Comparison of ENCODE assay signal across 1 cellular context in genomic region chr2:215692387-215693079, GRCh38.
TF ChIP-seq lines count a peak whose summit lies in the region.

No MANE protein-coding gene starts in this region.

TF ChIP-seq in HepG2, 621 proteins besides CTCF, POLR2A, EP300 and RAD21 (continued from another document and continues in another):
- TF ChIP-seq LBX2 (CRISPR knock-in tag; IDR thresholded peaks at IDR 0.05; ENCODE audit: borderline replicate concordance) (no peak), CBX5 (CRISPR knock-in tag; IDR thresholded peaks at IDR 0.05; ENCODE audit: borderline replicate concordance) (no peak), CBFB (CRISPR knock-in tag; IDR thresholded peaks at IDR 0.05) (no peak), SRF (IDR thresholded peaks at IDR 0.05; ENCODE audit: low read depth, low read length) (no peak), PAF1 (CRISPR knock-in tag; IDR thresholded peaks at IDR 0.05) (no peak), KAT7 (CRISPR knock-in tag; IDR thresholded peaks at IDR 0.05; ENCODE audit: borderline replicate concordance) (no peak), ZNF292 (CRISPR knock-in tag; IDR thresholded peaks at IDR 0.05; ENCODE audit: borderline replicate concordance, low read depth) (no peak), ZNF331 (CRISPR knock-in tag; IDR thresholded peaks at IDR 0.05) (no peak), FOXC1 (CRISPR knock-in tag; IDR thresholded peaks at IDR 0.05; ENCODE audit: borderline replicate concordance) (no peak), HNF4A (CRISPR knock-in tag; IDR thresholded peaks at IDR 0.05) (peak; percentile 69), ZSCAN20 (CRISPR knock-in tag; IDR thresholded peaks at IDR 0.05; ENCODE audit: borderline replicate concordance) (no peak), HMG20A (CRISPR knock-in tag; IDR thresholded peaks at IDR 0.05; ENCODE audit: borderline replicate concordance) (peak; percentile 70; the same call in 1 of the 2 replicates), HMG20B (CRISPR knock-in tag; conservative IDR thresholded peaks at IDR 0.05) (no peak), NR2C2 (CRISPR knock-in tag; IDR thresholded peaks at IDR 0.05; ENCODE audit: borderline replicate concordance) (peak; percentile 61; the same call in 1 of the 2 replicates), ZNF431 (CRISPR knock-in tag; IDR thresholded peaks at IDR 0.05; ENCODE audit: borderline replicate concordance, low read depth) (no peak), PPARG (CRISPR knock-in tag; conservative IDR thresholded peaks at IDR 0.05) (no peak; the same call in 1 of the 2 replicates), IRF2 (CRISPR knock-in tag; IDR thresholded peaks at IDR 0.05) (no peak), ZNF256 (CRISPR knock-in tag; conservative IDR thresholded peaks at IDR 0.05) (no peak), ZNF790 (CRISPR knock-in tag; IDR thresholded peaks at IDR 0.05; ENCODE audit: borderline replicate concordance) (no peak), PTBP1 (IDR thresholded peaks at IDR 0.05; ENCODE audit: low read depth, low read length, poor library complexity, severe bottlenecking) (no peak), TMF1 (CRISPR knock-in tag; IDR thresholded peaks at IDR 0.05; ENCODE audit: low read depth) (no peak), BCL6 (CRISPR knock-in tag; IDR thresholded peaks at IDR 0.05) (peak; percentile 51; the same call in 1 of the 2 replicates), NFKB2 (CRISPR knock-in tag; IDR thresholded peaks at IDR 0.05; ENCODE audit: borderline replicate concordance) (no peak), ZNF367 (CRISPR knock-in tag; IDR thresholded peaks at IDR 0.05; ENCODE audit: borderline replicate concordance) (no peak), ZMAT5 (CRISPR knock-in tag; IDR thresholded peaks at IDR 0.05; ENCODE audit: borderline replicate concordance, low read depth) (no peak), TBX2 (CRISPR knock-in tag; IDR thresholded peaks at IDR 0.05; ENCODE audit: borderline replicate concordance) (no peak), ZNF746 (CRISPR knock-in tag; IDR thresholded peaks at IDR 0.05) (no peak), SKI (IDR thresholded peaks at IDR 0.05; ENCODE audit: partially characterized antibody) (no peak), ZSCAN9 (CRISPR knock-in tag; IDR thresholded peaks at IDR 0.05; ENCODE audit: borderline replicate concordance) (no peak), ZNF747 (CRISPR knock-in tag; IDR thresholded peaks at IDR 0.05; ENCODE audit: borderline replicate concordance) (no peak), HNF4G (IDR thresholded peaks at IDR 0.05; ENCODE audit: borderline replicate concordance, low read depth, low read length) (peak; percentile 60), HNF4G (CRISPR knock-in tag; IDR thresholded peaks at IDR 0.05; ENCODE audit: borderline replicate concordance, low read depth) (no peak), ZNF777 (CRISPR knock-in tag; IDR thresholded peaks at IDR 0.05) (no peak), CBX2 (IDR thresholded peaks at IDR 0.05; ENCODE audit: low read depth, low read length) (no peak), CBX2 (CRISPR knock-in tag; IDR thresholded peaks at IDR 0.05; ENCODE audit: low read depth) (no peak), LCORL (IDR thresholded peaks at IDR 0.05) (no peak), LCORL (CRISPR knock-in tag; IDR thresholded peaks at IDR 0.05) (peak; percentile 38; the same call in 1 of the 2 replicates), ZNF543 (CRISPR knock-in tag; IDR thresholded peaks at IDR 0.05) (no peak), ZBTB33 (CRISPR knock-in tag; IDR thresholded peaks at IDR 0.05) (no peak), ZNF460 (CRISPR knock-in tag; IDR thresholded peaks at IDR 0.05; ENCODE audit: borderline replicate concordance) (no peak), KAT2B (IDR thresholded peaks at IDR 0.05; ENCODE audit: borderline replicate concordance, low read depth, low read length) (no peak), AGO1 (IDR thresholded peaks at IDR 0.05; ENCODE audit: low read depth, low read length, poor library complexity, severe bottlenecking) (no peak), ATF3 (CRISPR knock-in tag; IDR thresholded peaks at IDR 0.05) (peak; percentile 17; the same call in 1 of the 2 replicates), ARID5B (CRISPR knock-in tag; IDR thresholded peaks at IDR 0.05) (peak; percentile 66; the same call in 1 of the 2 replicates), TBL1XR1 (IDR thresholded peaks at IDR 0.05; ENCODE audit: borderline replicate concordance, low read length, partially characterized antibody) (peak; percentile 41), KDM5B (CRISPR knock-in tag; IDR thresholded peaks at IDR 0.05; ENCODE audit: borderline replicate concordance) (no peak)
- TF ChIP-seq, protein P1, sequence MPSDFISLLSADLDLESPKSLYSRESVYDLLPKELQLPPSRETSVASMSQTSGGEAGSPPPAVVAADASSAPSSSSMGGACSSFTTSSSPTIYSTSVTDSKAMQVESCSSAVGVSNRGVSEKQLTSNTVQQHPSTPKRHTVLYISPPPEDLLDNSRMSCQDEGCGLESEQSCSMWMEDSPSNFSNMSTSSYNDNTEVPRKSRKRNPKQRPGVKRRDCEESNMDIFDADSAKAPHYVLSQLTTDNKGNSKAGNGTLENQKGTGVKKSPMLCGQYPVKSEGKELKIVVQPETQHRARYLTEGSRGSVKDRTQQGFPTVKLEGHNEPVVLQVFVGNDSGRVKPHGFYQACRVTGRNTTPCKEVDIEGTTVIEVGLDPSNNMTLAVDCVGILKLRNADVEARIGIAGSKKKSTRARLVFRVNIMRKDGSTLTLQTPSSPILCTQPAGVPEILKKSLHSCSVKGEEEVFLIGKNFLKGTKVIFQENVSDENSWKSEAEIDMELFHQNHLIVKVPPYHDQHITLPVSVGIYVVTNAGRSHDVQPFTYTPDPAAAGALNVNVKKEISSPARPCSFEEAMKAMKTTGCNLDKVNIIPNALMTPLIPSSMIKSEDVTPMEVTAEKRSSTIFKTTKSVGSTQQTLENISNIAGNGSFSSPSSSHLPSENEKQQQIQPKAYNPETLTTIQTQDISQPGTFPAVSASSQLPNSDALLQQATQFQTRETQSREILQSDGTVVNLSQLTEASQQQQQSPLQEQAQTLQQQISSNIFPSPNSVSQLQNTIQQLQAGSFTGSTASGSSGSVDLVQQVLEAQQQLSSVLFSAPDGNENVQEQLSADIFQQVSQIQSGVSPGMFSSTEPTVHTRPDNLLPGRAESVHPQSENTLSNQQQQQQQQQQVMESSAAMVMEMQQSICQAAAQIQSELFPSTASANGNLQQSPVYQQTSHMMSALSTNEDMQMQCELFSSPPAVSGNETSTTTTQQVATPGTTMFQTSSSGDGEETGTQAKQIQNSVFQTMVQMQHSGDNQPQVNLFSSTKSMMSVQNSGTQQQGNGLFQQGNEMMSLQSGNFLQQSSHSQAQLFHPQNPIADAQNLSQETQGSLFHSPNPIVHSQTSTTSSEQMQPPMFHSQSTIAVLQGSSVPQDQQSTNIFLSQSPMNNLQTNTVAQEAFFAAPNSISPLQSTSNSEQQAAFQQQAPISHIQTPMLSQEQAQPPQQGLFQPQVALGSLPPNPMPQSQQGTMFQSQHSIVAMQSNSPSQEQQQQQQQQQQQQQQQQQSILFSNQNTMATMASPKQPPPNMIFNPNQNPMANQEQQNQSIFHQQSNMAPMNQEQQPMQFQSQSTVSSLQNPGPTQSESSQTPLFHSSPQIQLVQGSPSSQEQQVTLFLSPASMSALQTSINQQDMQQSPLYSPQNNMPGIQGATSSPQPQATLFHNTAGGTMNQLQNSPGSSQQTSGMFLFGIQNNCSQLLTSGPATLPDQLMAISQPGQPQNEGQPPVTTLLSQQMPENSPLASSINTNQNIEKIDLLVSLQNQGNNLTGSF (CRISPR knock-in tag; IDR thresholded peaks at IDR 0.05) = no peak
- TF ChIP-seq, protein P2, sequence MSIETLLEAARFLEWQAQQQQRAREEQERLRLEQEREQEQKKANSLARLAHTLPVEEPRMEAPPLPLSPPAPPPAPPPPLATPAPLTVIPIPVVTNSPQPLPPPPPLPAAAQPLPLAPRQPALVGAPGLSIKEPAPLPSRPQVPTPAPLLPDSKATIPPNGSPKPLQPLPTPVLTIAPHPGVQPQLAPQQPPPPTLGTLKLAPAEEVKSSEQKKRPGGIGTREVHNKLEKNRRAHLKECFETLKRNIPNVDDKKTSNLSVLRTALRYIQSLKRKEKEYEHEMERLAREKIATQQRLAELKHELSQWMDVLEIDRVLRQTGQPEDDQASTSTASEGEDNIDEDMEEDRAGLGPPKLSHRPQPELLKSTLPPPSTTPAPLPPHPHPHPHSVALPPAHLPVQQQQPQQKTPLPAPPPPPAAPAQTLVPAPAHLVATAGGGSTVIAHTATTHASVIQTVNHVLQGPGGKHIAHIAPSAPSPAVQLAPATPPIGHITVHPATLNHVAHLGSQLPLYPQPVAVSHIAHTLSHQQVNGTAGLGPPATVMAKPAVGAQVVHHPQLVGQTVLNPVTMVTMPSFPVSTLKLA (IDR thresholded peaks at IDR 0.05) = no peak
- TF ChIP-seq, protein P3, sequence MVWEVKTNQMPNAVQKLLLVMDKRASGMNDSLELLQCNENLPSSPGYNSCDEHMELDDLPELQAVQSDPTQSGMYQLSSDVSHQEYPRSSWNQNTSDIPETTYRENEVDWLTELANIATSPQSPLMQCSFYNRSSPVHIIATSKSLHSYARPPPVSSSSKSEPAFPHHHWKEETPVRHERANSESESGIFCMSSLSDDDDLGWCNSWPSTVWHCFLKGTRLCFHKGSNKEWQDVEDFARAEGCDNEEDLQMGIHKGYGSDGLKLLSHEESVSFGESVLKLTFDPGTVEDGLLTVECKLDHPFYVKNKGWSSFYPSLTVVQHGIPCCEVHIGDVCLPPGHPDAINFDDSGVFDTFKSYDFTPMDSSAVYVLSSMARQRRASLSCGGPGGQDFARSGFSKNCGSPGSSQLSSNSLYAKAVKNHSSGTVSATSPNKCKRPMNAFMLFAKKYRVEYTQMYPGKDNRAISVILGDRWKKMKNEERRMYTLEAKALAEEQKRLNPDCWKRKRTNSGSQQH (CRISPR knock-in tag; IDR thresholded peaks at IDR 0.05; ENCODE audit: low read depth) = no peak
- TF ChIP-seq, protein P4, sequence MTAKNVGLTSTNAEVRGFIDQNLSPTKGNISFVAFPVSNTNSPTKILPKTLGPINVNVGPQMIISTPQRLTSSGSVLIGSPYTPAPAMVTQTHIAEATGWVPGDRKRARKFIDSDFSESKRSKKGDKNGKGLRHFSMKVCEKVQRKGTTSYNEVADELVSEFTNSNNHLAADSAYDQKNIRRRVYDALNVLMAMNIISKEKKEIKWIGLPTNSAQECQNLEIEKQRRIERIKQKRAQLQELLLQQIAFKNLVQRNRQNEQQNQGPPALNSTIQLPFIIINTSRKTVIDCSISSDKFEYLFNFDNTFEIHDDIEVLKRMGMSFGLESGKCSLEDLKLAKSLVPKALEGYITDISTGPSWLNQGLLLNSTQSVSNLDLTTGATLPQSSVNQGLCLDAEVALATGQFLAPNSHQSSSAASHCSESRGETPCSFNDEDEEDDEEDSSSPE (CRISPR knock-in tag; IDR thresholded peaks at IDR 0.05) = no peak
- TF ChIP-seq, protein P5, sequence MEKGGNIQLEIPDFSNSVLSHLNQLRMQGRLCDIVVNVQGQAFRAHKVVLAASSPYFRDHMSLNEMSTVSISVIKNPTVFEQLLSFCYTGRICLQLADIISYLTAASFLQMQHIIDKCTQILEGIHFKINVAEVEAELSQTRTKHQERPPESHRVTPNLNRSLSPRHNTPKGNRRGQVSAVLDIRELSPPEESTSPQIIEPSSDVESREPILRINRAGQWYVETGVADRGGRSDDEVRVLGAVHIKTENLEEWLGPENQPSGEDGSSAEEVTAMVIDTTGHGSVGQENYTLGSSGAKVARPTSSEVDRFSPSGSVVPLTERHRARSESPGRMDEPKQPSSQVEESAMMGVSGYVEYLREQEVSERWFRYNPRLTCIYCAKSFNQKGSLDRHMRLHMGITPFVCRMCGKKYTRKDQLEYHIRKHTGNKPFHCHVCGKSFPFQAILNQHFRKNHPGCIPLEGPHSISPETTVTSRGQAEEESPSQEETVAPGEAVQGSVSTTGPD (CRISPR knock-in tag; IDR thresholded peaks at IDR 0.05) = no peak
